10 cellular contexts compared by ENCODE assay signal in the genomic region with DNA sequence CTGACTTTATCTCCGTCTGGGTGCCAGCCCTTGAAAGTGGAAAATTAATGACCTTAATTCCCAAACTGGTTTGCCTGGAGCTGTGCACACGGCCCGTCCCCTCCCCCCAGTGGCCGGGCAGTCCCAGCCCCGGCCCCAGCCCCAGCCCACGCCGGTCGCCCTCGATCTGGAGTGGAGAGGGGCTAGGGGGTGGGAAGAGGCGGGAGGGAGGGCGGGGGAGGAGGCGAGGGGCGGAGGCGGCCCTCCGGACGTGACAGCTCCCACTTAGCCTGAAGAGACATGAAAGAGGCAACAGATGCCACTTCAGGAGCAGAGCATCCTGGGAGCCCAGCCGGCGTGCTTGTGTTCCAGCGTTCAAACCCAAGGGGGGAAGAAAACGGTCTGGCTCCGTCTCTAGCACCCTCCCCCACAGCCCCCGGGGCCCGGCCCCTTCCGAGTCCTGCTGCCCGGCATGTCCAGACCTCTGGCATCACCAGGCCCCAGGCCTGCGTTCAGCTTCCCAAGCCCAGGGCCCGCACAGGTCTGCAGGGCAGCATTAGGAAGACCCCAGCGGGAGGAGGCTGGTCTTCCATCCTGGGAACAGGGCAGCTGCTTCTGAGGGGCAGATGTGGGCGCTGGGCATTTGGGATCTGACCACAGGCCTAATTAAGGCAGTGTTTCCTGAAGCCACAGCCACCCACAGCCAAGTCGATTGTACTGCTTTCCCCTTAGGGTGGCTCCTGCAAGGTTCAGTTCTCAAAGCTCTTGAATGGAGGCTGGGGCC. TPM values are rescaled to one million over a fixed set of nuclear protein-coding genes. Genes with fewer than 3 reads are reported as not detected.
A peak's percentile ranks its signal among the peaks of the same experiment; 100 is the strongest.
DNase-seq lines count a peak whose midpoint lies in the region; ATAC-seq, FAIRE-seq and TF ChIP-seq lines count a peak whose summit lies in the region.
"Had no signal": no experiment of that assay in that cellular context is flagged by ENCODE, and none has a peak within 500 bp of the region (broad histone marks: within the 10 kb centered on the region; RNA-seq: fewer than 3 reads in every experiment).

No MANE protein-coding gene starts in this region.

- H3K4me1 ChIP-seq in colonic mucosa (no peaks in the 10 kb centered on the region), mesodermal cell (ENCODE audit: control insufficient read depth, insufficient read depth, low read length, poor library complexity, severe bottlenecking) (peaks cover 11% of the 10 kb centered on the region)

- DNase-seq in D341Med (ENCODE audit: low spot score) (peak; percentile 87), NCI-H1436 treated with DMSO at 0.1 percent for 48 hours (lab: John Stamatoyannopoulos, UW) (peak; percentile 80), colonic mucosa (peak; percentile 11), urothelium cell line (ENCODE audit: low spot score) (no peak)
- no peak for DNase-seq in stimulated activated CD4-positive, alpha-beta T cell treated with anti-CD3 and anti-CD28 coated beads, Interleukin-4, amount 100 ng/mL, for 1 hour
- no peak for DNase-seq in NK-92 treated with Interleukin-12 subunit alpha and Interleukin-12 subunit beta, amount 100 ng/mL, for 24 hours (lab: John Stamatoyannopoulos, UW)
- DNase-seq: activated naive CD4-positive, alpha-beta T cell had no signal

- WGBS in mesodermal cell (ENCODE audit: insufficient coverage in 2 of 2), 2 experiments = 24 to 43% methylated on average over 9 to 13 of the region's 30 CpGs

- H3K36me3 ChIP-seq in colonic mucosa = no peaks in the 10 kb centered on the region
- H3K36me3 ChIP-seq in mesodermal cell (ENCODE audit: control insufficient read depth, insufficient read depth, low read length) = no peaks in the 10 kb centered on the region
- H3K36me3 ChIP-seq: ovary had no signal

- no peak for TF ChIP-seq CTCF in colonic mucosa (IDR thresholded peaks at IDR 0.05)

- FAIRE-seq in urothelium cell line (lab: Jason Lieb, UNC) = no peak

- H3K9ac ChIP-seq in colonic mucosa (ENCODE audit: low read depth in 2 of 2, low read length in 2 of 2) = no peak overlapping the region

- no peaks in the 10 kb centered on the region for H3K9me3 ChIP-seq in colonic mucosa
- H3K9me3 ChIP-seq in mesodermal cell (ENCODE audit: control insufficient read depth, low read length) = no peaks in the 10 kb centered on the region
- H3K9me3 ChIP-seq: ovary had no signal

- no peak for ATAC-seq in GM21825 (IDR thresholded peaks at IDR 0.05; ENCODE audit: unreplicated experiment)

- intact Hi-C loops in colonic mucosa (cut with DNase I) = no loop called here

- no peaks in the 10 kb centered on the region for H3K27me3 ChIP-seq in colonic mucosa
- H3K27me3 ChIP-seq: ovary had no signal

- H3K4me3 ChIP-seq in colonic mucosa (no peak overlapping the region), mesodermal cell (ENCODE audit: extremely low read depth, insufficient read depth, low read length, poor library complexity, severe bottlenecking) (peak overlapping the region; percentile 22)
- H3K4me3 ChIP-seq: ovary had no signal

- H3K27ac ChIP-seq in colonic mucosa (no peak overlapping the region), mesodermal cell (ENCODE audit: low read depth, low read length, severe bottlenecking) (peak overlapping the region; percentile 46)
- H3K27ac ChIP-seq: ovary had no signal

RNA-seq across cellular contexts. Expression of gene LMO1, which starts 20.0 kb away (rescaled TPM):
- total RNA-seq in colonic mucosa = not detected
- 0.44 TPM for polyA plus RNA-seq in mesodermal cell (2013, experiment 1 of 2)
- polyA plus RNA-seq in mesodermal cell (2013, experiment 2 of 2) = 0.56 TPM

Comparison
In these comparisons a context has a peak if more than half of its experiments do, and no peak if none do; other contexts are left out.
1. DNase-seq: peak in D341Med (single experiment), NCI-H1436 treated with DMSO at 0.1 percent for 48 hours (single experiment) and colonic mucosa (single experiment); none in stimulated activated CD4-positive, alpha-beta T cell treated with anti-CD3 and anti-CD28 coated beads, Interleukin-4, amount 100 ng/mL, for 1 hour (single experiment), NK-92 treated with Interleukin-12 subunit alpha and Interleukin-12 subunit beta, amount 100 ng/mL, for 24 hours (single experiment) and urothelium cell line (single experiment).